ENCODE assay signal across 23 cellular contexts in genomic region chr2:218888341-218888740, GRCh38. TPM values are rescaled to one million over a fixed set of nuclear protein-coding genes. Genes with fewer than 3 reads are reported as not detected.
"Had no signal": no experiment of that assay in that cellular context is flagged by ENCODE, and none has a peak within 500 bp of the region (broad histone marks: within the 10 kb centered on the region; RNA-seq: fewer than 3 reads in every experiment).

No MANE protein-coding gene starts in this region.

- H3K4me3 Mint-ChIP-seq: activated naive CD8-positive, alpha-beta T cell; endodermal cell; naive thymus-derived CD8-positive, alpha-beta T cell; stimulated activated naive B cell treated with anti-CD40 and anti-IgM and Interleukin-4, amounts not matched to agents 10 μg/mL and 1 μg/mL and 100 μg/mL, for 72 hours; T-helper 17 cell had no signal

- H3K4me2 ChIP-seq: smooth muscle cell had no signal

- H3K4me1 ChIP-seq: pancreas had no signal

- DNase-seq: activated CD4-positive, alpha-beta T cell treated with anti-CD3 and anti-CD28 coated beads for 1 hour; activated CD4-positive, alpha-beta T cell treated with anti-CD3 and anti-CD28 coated beads, Interleukin-2, amount 50 U/mL, for 4 hours; activated gamma-delta T cell; amygdala; body of pancreas; endodermal cell; foreskin fibroblast; mesenchymal stem cell; pancreas; right lobe of liver; stimulated activated CD4-positive, alpha-beta T cell treated with anti-CD3 and anti-CD28 coated beads, Interleukin-4, amount 100 ng/mL, for 4 hours; stimulated activated naive B cell treated with anti-CD40 and anti-IgM and Interleukin-4, amounts not matched to agents 10 μg/mL and 1 μg/mL and 100 μg/mL, for 72 hours; T-helper 17 cell; upper lobe of right lung had no signal

- H3K4me1 Mint-ChIP-seq: endodermal cell had no signal

- H3K4me3 ChIP-seq: body of pancreas, pancreas, right lobe of liver, smooth muscle cell, thoracic aorta, upper lobe of right lung had no signal

- H3K9me3 ChIP-seq: body of pancreas, pancreas, right lobe of liver, thoracic aorta, upper lobe of right lung had no signal

- H3K27me3 Mint-ChIP-seq: activated naive CD8-positive, alpha-beta T cell; naive thymus-derived CD8-positive, alpha-beta T cell; stimulated activated naive B cell treated with anti-CD40 and anti-IgM and Interleukin-4, amounts not matched to agents 10 μg/mL and 1 μg/mL and 100 μg/mL, for 72 hours; T-helper 17 cell had no signal

- H3K36me3 ChIP-seq: pancreas, right lobe of liver, thoracic aorta, upper lobe of right lung had no signal

- H3K27ac ChIP-seq: body of pancreas, epithelial cell of prostate, pancreas, right lobe of liver, thoracic aorta, upper lobe of right lung, VCaP had no signal

- H3K27ac Mint-ChIP-seq: activated naive CD8-positive, alpha-beta T cell; endodermal cell; T-helper 17 cell had no signal

- H3K36me3 Mint-ChIP-seq: naive thymus-derived CD8-positive, alpha-beta T cell had no signal

- H3K9me3 Mint-ChIP-seq: endodermal cell; naive thymus-derived CD8-positive, alpha-beta T cell; stimulated activated naive B cell treated with anti-CD40 and anti-IgM and Interleukin-4, amounts not matched to agents 10 μg/mL and 1 μg/mL and 100 μg/mL, for 72 hours had no signal

- ATAC-seq: body of pancreas; naive thymus-derived CD8-positive, alpha-beta T cell; pancreas; right lobe of liver; stimulated activated naive B cell treated with anti-CD40 and anti-IgM and Interleukin-4, amounts not matched to agents 10 μg/mL and 1 μg/mL and 100 μg/mL, for 72 hours; T-helper 17 cell; upper lobe of right lung had no signal

- H3K27me3 ChIP-seq: body of pancreas, pancreas, right lobe of liver had no signal

RNA-seq across cellular contexts. Expression of gene WNT10A, which starts 7.7 kb away (rescaled TPM):
- total RNA-seq: cardiac septum, endodermal cell, glomerular endothelial cell had no signal

RNA-seq across cellular contexts. Expression of gene WNT6, which starts 28.7 kb away (rescaled TPM):
- total RNA-seq: endodermal cell; glomerular endothelial cell; naive thymus-derived CD8-positive, alpha-beta T cell; T-helper 17 cell; upper lobe of right lung had no signal

RNA-seq across cellular contexts. Expression of gene PRKAG3, which starts 56.7 kb away (rescaled TPM):
- total RNA-seq: body of pancreas; endodermal cell; glomerular endothelial cell; liver; naive thymus-derived CD8-positive, alpha-beta T cell; pancreas; right lobe of liver; smooth muscle cell; T-helper 17 cell; upper lobe of right lung had no signal
- polyA plus RNA-seq: naive thymus-derived CD8-positive, alpha-beta T cell; pancreas; smooth muscle cell had no signal
